Comparison of ENCODE assay signal across 4 cellular contexts in genomic region chr4:188454573-188454972, GRCh38.
TF ChIP-seq lines count a peak whose summit lies in the region.

No MANE protein-coding gene starts in this region.

TF ChIP-seq in SK-N-SH, 30 proteins besides CTCF, POLR2A, EP300 and RAD21:
- no peak for TF ChIP-seq REST (IDR thresholded peaks at IDR 0.05; ENCODE audit: low read depth, low read length)

TF ChIP-seq in SK-N-SH treated with all-trans-retinoic acid at 6 μM for 48 hours, 23 proteins besides CTCF, POLR2A, EP300 and RAD21 (continues in another document):
- no peak for TF ChIP-seq PATZ1 (CRISPR knock-in tag; IDR thresholded peaks at IDR 0.05; ENCODE audit: borderline replicate concordance)
- TF ChIP-seq ZNF70 (CRISPR knock-in tag; IDR thresholded peaks at IDR 0.05), result no peak
- TF ChIP-seq, protein P1, sequence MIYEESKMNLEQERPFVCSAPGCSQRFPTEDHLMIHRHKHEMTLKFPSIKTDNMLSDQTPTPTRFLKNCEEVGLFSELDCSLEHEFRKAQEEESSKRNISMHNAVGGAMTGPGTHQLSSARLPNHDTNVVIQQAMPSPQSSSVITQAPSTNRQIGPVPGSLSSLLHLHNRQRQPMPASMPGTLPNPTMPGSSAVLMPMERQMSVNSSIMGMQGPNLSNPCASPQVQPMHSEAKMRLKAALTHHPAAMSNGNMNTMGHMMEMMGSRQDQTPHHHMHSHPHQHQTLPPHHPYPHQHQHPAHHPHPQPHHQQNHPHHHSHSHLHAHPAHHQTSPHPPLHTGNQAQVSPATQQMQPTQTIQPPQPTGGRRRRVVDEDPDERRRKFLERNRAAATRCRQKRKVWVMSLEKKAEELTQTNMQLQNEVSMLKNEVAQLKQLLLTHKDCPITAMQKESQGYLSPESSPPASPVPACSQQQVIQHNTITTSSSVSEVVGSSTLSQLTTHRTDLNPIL (CRISPR knock-in tag; IDR thresholded peaks at IDR 0.05; ENCODE audit: low read depth), result no peak
- no peak for TF ChIP-seq PPARA (CRISPR knock-in tag; IDR thresholded peaks at IDR 0.05; ENCODE audit: borderline replicate concordance)
- TF ChIP-seq ISL1 (CRISPR knock-in tag; IDR thresholded peaks at IDR 0.05), result no peak
- TF ChIP-seq ZFP3 (CRISPR knock-in tag; IDR thresholded peaks at IDR 0.05), result no peak
- no peak for TF ChIP-seq ZNF8 (CRISPR knock-in tag; IDR thresholded peaks at IDR 0.05)
- TF ChIP-seq, protein P2, sequence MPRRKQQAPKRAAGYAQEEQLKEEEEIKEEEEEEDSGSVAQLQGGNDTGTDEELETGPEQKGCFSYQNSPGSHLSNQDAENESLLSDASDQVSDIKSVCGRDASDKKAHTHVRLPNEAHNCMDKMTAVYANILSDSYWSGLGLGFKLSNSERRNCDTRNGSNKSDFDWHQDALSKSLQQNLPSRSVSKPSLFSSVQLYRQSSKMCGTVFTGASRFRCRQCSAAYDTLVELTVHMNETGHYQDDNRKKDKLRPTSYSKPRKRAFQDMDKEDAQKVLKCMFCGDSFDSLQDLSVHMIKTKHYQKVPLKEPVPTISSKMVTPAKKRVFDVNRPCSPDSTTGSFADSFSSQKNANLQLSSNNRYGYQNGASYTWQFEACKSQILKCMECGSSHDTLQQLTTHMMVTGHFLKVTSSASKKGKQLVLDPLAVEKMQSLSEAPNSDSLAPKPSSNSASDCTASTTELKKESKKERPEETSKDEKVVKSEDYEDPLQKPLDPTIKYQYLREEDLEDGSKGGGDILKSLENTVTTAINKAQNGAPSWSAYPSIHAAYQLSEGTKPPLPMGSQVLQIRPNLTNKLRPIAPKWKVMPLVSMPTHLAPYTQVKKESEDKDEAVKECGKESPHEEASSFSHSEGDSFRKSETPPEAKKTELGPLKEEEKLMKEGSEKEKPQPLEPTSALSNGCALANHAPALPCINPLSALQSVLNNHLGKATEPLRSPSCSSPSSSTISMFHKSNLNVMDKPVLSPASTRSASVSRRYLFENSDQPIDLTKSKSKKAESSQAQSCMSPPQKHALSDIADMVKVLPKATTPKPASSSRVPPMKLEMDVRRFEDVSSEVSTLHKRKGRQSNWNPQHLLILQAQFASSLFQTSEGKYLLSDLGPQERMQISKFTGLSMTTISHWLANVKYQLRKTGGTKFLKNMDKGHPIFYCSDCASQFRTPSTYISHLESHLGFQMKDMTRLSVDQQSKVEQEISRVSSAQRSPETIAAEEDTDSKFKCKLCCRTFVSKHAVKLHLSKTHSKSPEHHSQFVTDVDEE (CRISPR knock-in tag; IDR thresholded peaks at IDR 0.05), result no peak

TF ChIP-seq in IMR-90, 13 proteins besides CTCF, POLR2A, EP300 and RAD21:
- TF ChIP-seq ELK1 (IDR thresholded peaks at IDR 0.05; ENCODE audit: borderline replicate concordance, low read depth, low read length) (no peak), MAZ (IDR thresholded peaks at IDR 0.05; ENCODE audit: borderline replicate concordance, low read depth, low read length) (no peak), FOS (IDR thresholded peaks at IDR 0.05; ENCODE audit: low read depth, low read length) (no peak), MXI1 (IDR thresholded peaks at IDR 0.05; ENCODE audit: borderline replicate concordance, low read depth, low read length) (no peak), BHLHE40 (IDR thresholded peaks at IDR 0.05; ENCODE audit: low read depth, low read length) (no peak)
TF ChIP-seq in IMR-90: peak in this region for 0.

TF ChIP-seq in WTC11, 78 proteins besides CTCF, POLR2A, EP300 and RAD21:
- TF ChIP-seq FOXK1 (CRISPR knock-in tag; IDR thresholded peaks at IDR 0.05) (no peak), GABPB1 (CRISPR knock-in tag; IDR thresholded peaks at IDR 0.05) (no peak)
